In the genomic region with DNA sequence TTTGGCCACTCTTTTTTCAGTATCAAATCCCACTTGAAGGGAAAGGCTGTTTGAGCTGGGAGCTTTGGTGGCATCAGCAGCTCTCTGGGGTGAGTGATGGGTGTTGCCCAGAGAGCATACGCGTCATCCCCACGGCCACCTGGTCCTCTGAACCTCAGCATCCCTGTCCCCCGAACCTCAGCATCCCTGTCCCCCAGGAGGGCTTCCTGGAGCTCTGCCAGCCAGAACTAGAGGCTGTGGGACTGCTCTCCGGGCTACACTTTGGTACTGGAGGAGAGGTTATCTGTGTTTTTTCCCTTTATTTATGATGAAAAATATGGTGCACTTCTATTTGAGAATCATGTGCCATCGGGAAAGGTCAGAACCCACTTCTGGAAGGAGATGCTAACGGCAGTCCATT, we compare ENCODE assay signal across 19 cellular contexts.
"Had no signal": no experiment of that assay in that cellular context is flagged by ENCODE, and none has a peak within 500 bp of the region (broad histone marks: within the 10 kb centered on the region; RNA-seq: fewer than 3 reads in every experiment).

No MANE protein-coding gene starts in this region.

- ATAC-seq: activated CD4-positive, alpha-beta T cell treated with anti-CD3 and anti-CD28 coated beads for 36 hours; activated T-cell treated with anti-CD3 and anti-CD28 coated beads, Interleukin-2, amount 50 U/mL, for 4 hours; stimulated activated effector memory CD8-positive, alpha-beta T cell treated with anti-CD3 and anti-CD28 coated beads, Interleukin-12 subunit alpha, Interleukin-12 subunit beta, amount 100 ng/mL, for 72 hours had no signal

- H3K9me3 ChIP-seq: prostate gland, right atrium auricular region, stomach, vagina had no signal

- H3K36me3 ChIP-seq: prostate gland, right atrium auricular region, stomach, vagina, WERI-Rb-1 had no signal

- H3K4me1 ChIP-seq: prostate gland, right atrium auricular region, stomach, vagina had no signal

- H3K27ac ChIP-seq: prostate gland, right atrium auricular region, skin epidermis, stomach, vagina, WERI-Rb-1 had no signal

- DNase-seq: activated CD4-positive, alpha-beta T cell treated with anti-CD3 and anti-CD28 coated beads for 36 hours; activated CD4-positive, alpha-beta T cell treated with anti-CD3 and anti-CD28 coated beads, Interleukin-2, amount 50 U/mL, for 4 hours; activated CD8-positive, alpha-beta memory T cell treated with anti-CD3 and anti-CD28 coated beads for 24 hours; activated CD8-positive, alpha-beta memory T cell treated with anti-CD3 and anti-CD28 coated beads, Interleukin-2, amount 50 U/mL, for 4 hours; activated T-cell treated with anti-CD3 and anti-CD28 coated beads, Interleukin-2, amount 50 U/mL, for 4 hours; effector CD8-positive, alpha-beta T cell; foreskin melanocyte; hippocampal formation; nucleus accumbens; stimulated activated CD4-positive, alpha-beta T cell treated with anti-CD3 and anti-CD28 coated beads, Interleukin-2, amount 100 ng/mL, for 24 hours; stomach; T-helper 1 cell; trophoblast cell; WERI-Rb-1 had no signal

- H3K27me3 ChIP-seq: right atrium auricular region, stomach, vagina had no signal

- H3K4me3 ChIP-seq: prostate gland, right atrium auricular region, skin epidermis, stomach, vagina had no signal
